ENCODE assay signal across 9 cellular contexts in the genomic region with DNA sequence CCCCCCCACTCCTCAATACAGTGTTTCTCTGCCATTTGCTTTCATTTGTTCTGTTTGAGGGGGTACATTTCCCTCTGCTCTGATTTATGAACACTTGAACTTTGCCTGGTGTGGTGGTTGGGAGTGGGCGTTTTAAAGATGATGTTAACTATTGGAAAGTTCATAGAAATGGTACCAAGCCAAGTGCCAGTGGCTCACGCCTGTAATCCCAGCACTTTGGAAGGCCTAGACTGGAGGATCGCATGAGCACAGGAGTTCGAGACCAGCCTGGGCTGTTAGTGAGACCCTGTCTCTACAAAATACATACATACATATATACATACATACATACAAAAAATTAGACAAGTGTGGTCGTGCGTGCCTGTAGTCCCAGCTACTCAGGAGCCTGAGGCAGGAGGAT. TPM values are rescaled to one million over a fixed set of nuclear protein-coding genes. Genes with fewer than 3 reads are reported as not detected.
DNase-seq lines count a peak whose midpoint lies in the region; ATAC-seq and TF ChIP-seq lines count a peak whose summit lies in the region.
"Had no signal": no experiment of that assay in that cellular context is flagged by ENCODE, and none has a peak within 500 bp of the region (broad histone marks: within the 10 kb centered on the region; RNA-seq: fewer than 3 reads in every experiment).

No MANE protein-coding gene starts in this region.

- peaks cover 1% of the 10 kb centered on the region for H3K4me1 ChIP-seq in right cardiac atrium (ENCODE audit: control insufficient read depth, insufficient read depth, low read length)
- no peaks in the 10 kb centered on the region for H3K4me1 ChIP-seq in prostate gland (replicated peaks)

- peaks cover 2% of the 10 kb centered on the region; the same call in 1 of the 2 replicates for H3K36me3 Mint-ChIP-seq in WTC11
- H3K36me3 Mint-ChIP-seq in activated CD8-positive, alpha-beta T cell treated with anti-CD3 and anti-CD28 coated beads for 36 hours (ENCODE audit: low read depth), result no peaks in the 10 kb centered on the region

- WGBS in right cardiac atrium, result 42% methylated on average over 6 of the region's 6 CpGs
- 71% methylated on average over 6 of the region's 6 CpGs for WGBS in prostate gland

- H3K4me3 Mint-ChIP-seq in WTC11, result peak overlapping the region; percentile 97
- no peak overlapping the region for H3K4me3 Mint-ChIP-seq in activated CD8-positive, alpha-beta T cell treated with anti-CD3 and anti-CD28 coated beads for 36 hours

- peaks cover 15% of the 10 kb centered on the region for H3K4me1 Mint-ChIP-seq in WTC11
- H3K4me1 Mint-ChIP-seq in activated CD8-positive, alpha-beta T cell treated with anti-CD3 and anti-CD28 coated beads for 36 hours (ENCODE audit: low read depth), result peaks cover 8% of the 10 kb centered on the region

- no peaks in the 10 kb centered on the region for H3K27me3 ChIP-seq in right cardiac atrium (ENCODE audit: control insufficient read depth, insufficient read depth)
- no peaks in the 10 kb centered on the region for H3K27me3 ChIP-seq in prostate gland (replicated peaks; ENCODE audit: insufficient read depth)

- H3K9me3 Mint-ChIP-seq in WTC11, result no peaks in the 10 kb centered on the region
- no peaks in the 10 kb centered on the region for H3K9me3 Mint-ChIP-seq in activated CD8-positive, alpha-beta T cell treated with anti-CD3 and anti-CD28 coated beads for 36 hours

- no peaks in the 10 kb centered on the region for H3K36me3 ChIP-seq in prostate gland

- no peak for ATAC-seq in WTC11
- no peak for ATAC-seq in right cardiac atrium
- ATAC-seq in activated CD8-positive, alpha-beta T cell treated with anti-CD3 and anti-CD28 coated beads for 36 hours, result no peak
- no peak for ATAC-seq in GM18511 (IDR thresholded peaks at IDR 0.05; ENCODE audit: unreplicated experiment)

- peak; percentile 2 for DNase-seq in ELF-1 (ENCODE audit: low read depth, low spot score)
- no peak for DNase-seq in WTC11 (ENCODE audit: low spot score)
- peak in 2 of 3 donors; percentile 32 for DNase-seq in right cardiac atrium
- no peak for DNase-seq in prostate gland (ENCODE audit: low spot score)
- DNase-seq in activated CD8-positive, alpha-beta T cell treated with anti-CD3 and anti-CD28 coated beads for 36 hours, result no peak
- no peak for DNase-seq in KBM-7
- DNase-seq in NCI-H1092 treated with DMSO at 0.1 percent for 48 hours (lab: John Stamatoyannopoulos, UW), result no peak

- in situ Hi-C loops in KBM-7 (cut with MboI; ENCODE audit: low pct_unique_long_range_greater_than_20kb, low sequenced_read_pairs), result no loop called here

- intact Hi-C loops in right cardiac atrium (cut with DNase I), result loop anchor here in 1 of 4 donors (10.0 kb wide), 1 partner anchor 580 kb away; a partner anchor contains a TSS
- intact Hi-C loops in prostate gland (cut with DNase I), result loop anchor here (5.0 to 10.0 kb wide), 3 partner anchors 580 to 732 kb away; a partner anchor contains a TSS
- intact Hi-C loops in activated CD8-positive, alpha-beta T cell treated with anti-CD3 and anti-CD28 coated beads for 36 hours (cut with micrococcal nuclease), result loop anchor here (10.0 kb wide), 1 partner anchor 150 kb away; no protein-coding TSS in a partner anchor

- no peaks in the 10 kb centered on the region for H3K9me3 ChIP-seq in right cardiac atrium (ENCODE audit: control insufficient read depth, low read length)
- H3K9me3 ChIP-seq in prostate gland, result no peaks in the 10 kb centered on the region

- peaks cover 11% of the 10 kb centered on the region for H3K27me3 Mint-ChIP-seq in WTC11 (ENCODE audit: low read depth)
- H3K27me3 Mint-ChIP-seq in activated CD8-positive, alpha-beta T cell treated with anti-CD3 and anti-CD28 coated beads for 36 hours, result peaks cover 37% of the 10 kb centered on the region

- H3K4me3 ChIP-seq in right cardiac atrium (ENCODE audit: low read length) (peak overlapping the region; percentile 88), prostate gland (peak overlapping the region; percentile 65 to 73)

- POLR2A ChIA-PET in WTC11 (lab: Charles Lee), result no interaction called here
- POLR2A ChIA-PET in activated CD8-positive, alpha-beta T cell treated with anti-CD3 and anti-CD28 coated beads for 36 hours (lab: Charles Lee), result interaction anchor here (1.1 kb wide), 1 partner anchor 20 kb away, joined by 4 read pairs; no protein-coding TSS in a partner anchor

- peak overlapping the region; percentile 12 for H3K27ac ChIP-seq in right cardiac atrium (ENCODE audit: low read length)
- H3K27ac ChIP-seq in prostate gland, result peak overlapping the region; percentile 86 to 90

- CTCF ChIA-PET in WTC11 (lab: Charles Lee), result interaction anchor here (0.7 to 1.2 kb wide), 2 partner anchors 42 to 156 kb away, joined by 3 read pairs; no protein-coding TSS in a partner anchor
- CTCF ChIA-PET in activated CD8-positive, alpha-beta T cell treated with anti-CD3 and anti-CD28 coated beads for 36 hours (lab: Charles Lee), result interaction anchor here (1.6 kb wide), 1 partner anchor 8 kb away, joined by 4 read pairs; no protein-coding TSS in a partner anchor

- H3K27ac Mint-ChIP-seq in WTC11, result no peak overlapping the region
- no peak overlapping the region for H3K27ac Mint-ChIP-seq in activated CD8-positive, alpha-beta T cell treated with anti-CD3 and anti-CD28 coated beads for 36 hours

- TF ChIP-seq POLR2A in prostate gland (IDR thresholded peaks at IDR 0.05), result no peak

- TF ChIP-seq CTCF in WTC11 (IDR thresholded peaks at IDR 0.05), result no peak
- TF ChIP-seq CTCF in prostate gland (IDR thresholded peaks at IDR 0.05), result no peak
- no peak for TF ChIP-seq CTCF in activated CD8-positive, alpha-beta T cell treated with anti-CD3 and anti-CD28 coated beads for 36 hours (IDR thresholded peaks at IDR 0.05)

TF ChIP-seq in WTC11, 78 proteins besides CTCF, POLR2A, EP300 and RAD21:
- TF ChIP-seq, protein P1, sequence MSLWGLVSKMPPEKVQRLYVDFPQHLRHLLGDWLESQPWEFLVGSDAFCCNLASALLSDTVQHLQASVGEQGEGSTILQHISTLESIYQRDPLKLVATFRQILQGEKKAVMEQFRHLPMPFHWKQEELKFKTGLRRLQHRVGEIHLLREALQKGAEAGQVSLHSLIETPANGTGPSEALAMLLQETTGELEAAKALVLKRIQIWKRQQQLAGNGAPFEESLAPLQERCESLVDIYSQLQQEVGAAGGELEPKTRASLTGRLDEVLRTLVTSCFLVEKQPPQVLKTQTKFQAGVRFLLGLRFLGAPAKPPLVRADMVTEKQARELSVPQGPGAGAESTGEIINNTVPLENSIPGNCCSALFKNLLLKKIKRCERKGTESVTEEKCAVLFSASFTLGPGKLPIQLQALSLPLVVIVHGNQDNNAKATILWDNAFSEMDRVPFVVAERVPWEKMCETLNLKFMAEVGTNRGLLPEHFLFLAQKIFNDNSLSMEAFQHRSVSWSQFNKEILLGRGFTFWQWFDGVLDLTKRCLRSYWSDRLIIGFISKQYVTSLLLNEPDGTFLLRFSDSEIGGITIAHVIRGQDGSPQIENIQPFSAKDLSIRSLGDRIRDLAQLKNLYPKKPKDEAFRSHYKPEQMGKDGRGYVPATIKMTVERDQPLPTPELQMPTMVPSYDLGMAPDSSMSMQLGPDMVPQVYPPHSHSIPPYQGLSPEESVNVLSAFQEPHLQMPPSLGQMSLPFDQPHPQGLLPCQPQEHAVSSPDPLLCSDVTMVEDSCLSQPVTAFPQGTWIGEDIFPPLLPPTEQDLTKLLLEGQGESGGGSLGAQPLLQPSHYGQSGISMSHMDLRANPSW (CRISPR knock-in tag; conservative IDR thresholded peaks at IDR 0.05; ENCODE audit: low read depth), result no peak
- TF ChIP-seq ZNF138 (CRISPR knock-in tag; conservative IDR thresholded peaks at IDR 0.05), result no peak
- TF ChIP-seq, protein P2, sequence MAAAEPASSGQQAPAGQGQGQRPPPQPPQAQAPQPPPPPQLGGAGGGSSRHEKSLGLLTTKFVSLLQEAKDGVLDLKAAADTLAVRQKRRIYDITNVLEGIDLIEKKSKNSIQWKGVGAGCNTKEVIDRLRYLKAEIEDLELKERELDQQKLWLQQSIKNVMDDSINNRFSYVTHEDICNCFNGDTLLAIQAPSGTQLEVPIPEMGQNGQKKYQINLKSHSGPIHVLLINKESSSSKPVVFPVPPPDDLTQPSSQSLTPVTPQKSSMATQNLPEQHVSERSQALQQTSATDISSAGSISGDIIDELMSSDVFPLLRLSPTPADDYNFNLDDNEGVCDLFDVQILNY (CRISPR knock-in tag; IDR thresholded peaks at IDR 0.05), result no peak

RNA-seq across cellular contexts. Expression of a gene that starts 1.1 kb away (rescaled TPM):
- total RNA-seq in WTC11 (2021) (3.9 to 5.1 TPM (median 4.5 TPM) in 3 replicates), right cardiac atrium (10 to 100 TPM in 3 of 4 donors, 1 to 10 TPM in 1; 8.4 to 17.4 (median 12.1) TPM), prostate gland (10 to 100 TPM in 1 of 2 donors, 1 to 10 TPM in 1; 6.3 to 26.2 TPM)
- 6.3 TPM for polyA plus RNA-seq in right cardiac atrium
- under 1 TPM in 1 of 2 experiments, not detected in 1; 0.36 TPM for total RNA-seq in activated CD8-positive, alpha-beta T cell treated with anti-CD3 and anti-CD28 coated beads for 36 hours

RNA-seq across cellular contexts. Expression of a gene that starts 54.0 kb away (rescaled TPM):
- total RNA-seq in WTC11 (2021) (not detected in 3 replicates), right cardiac atrium (not detected), prostate gland (1 to 10 TPM in 1 of 2 donors, not detected in 1; 8.1 TPM)
- not detected for polyA plus RNA-seq in right cardiac atrium
- total RNA-seq in activated CD8-positive, alpha-beta T cell treated with anti-CD3 and anti-CD28 coated beads for 36 hours, result not detected
- total RNA-seq: T-helper 1 cell treated with Interleukin-12 subunit alpha and Interleukin-12 subunit beta and Interleukin-4 antibody, amounts not matched to agents 30 ng/mL and 1 ng/mL, for 36 hours had no signal

Comparison
In these comparisons a context has a peak if more than half of its experiments do, and no peak if none do; other contexts are left out.
1. DNase-seq: peak in ELF-1 (single experiment) and right cardiac atrium (2 of 3); none in WTC11 (single experiment), prostate gland (single experiment), activated CD8-positive, alpha-beta T cell treated with anti-CD3 and anti-CD28 coated beads for 36 hours (single experiment), KBM-7 (single experiment) and NCI-H1092 treated with DMSO at 0.1 percent for 48 hours (single experiment).